In the genomic region with DNA sequence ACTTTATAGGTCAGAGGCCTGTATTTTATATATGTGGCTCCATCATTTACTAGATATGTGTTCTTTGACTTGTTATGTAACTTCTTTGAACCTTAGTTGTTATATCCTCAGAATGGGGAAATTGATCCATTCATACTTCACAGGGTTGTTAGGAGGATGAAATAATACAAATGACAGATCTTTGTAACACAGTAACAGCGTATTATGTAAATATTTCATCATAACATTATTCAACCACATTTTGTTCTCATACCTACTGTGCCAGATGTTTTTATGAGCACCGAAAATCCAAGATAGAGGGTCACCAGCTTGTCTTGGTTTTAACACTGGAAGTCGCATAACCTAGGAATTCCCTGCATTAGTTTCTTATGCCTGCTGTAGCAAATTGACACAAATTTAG, we compare ENCODE assay signal across 1 cellular context.
TF ChIP-seq lines count a peak whose summit lies in the region.

No MANE protein-coding gene starts in this region.

TF ChIP-seq in GM12878, 131 proteins besides CTCF, POLR2A, EP300 and RAD21:
- TF ChIP-seq GATAD2B (conservative IDR thresholded peaks at IDR 0.05; ENCODE audit: low read depth) (no peak), ZNF274 (IDR thresholded peaks at IDR 0.05; ENCODE audit: insufficient read depth, insufficient read length) (no peak), RFX5 (IDR thresholded peaks at IDR 0.05; ENCODE audit: low read depth, low read length) (no peak), MEF2A (IDR thresholded peaks at IDR 0.05; ENCODE audit: insufficient read depth, low read depth, low read length) (no peak), POLR2AphosphoS5 (IDR thresholded peaks at IDR 0.05; ENCODE audit: low read length) (no peak), ZBED1 (IDR thresholded peaks at IDR 0.05; ENCODE audit: borderline replicate concordance) (no peak), NFIC (IDR thresholded peaks at IDR 0.05; ENCODE audit: low read depth, low read length) (no peak), EZH2 (IDR thresholded peaks at IDR 0.05; ENCODE audit: borderline replicate concordance, control insufficient read depth, low read depth, low read length) (no peak), RELA (IDR thresholded peaks at IDR 0.05; ENCODE audit: borderline replicate concordance, partially characterized antibody) (no peak), ZNF217 (IDR thresholded peaks at IDR 0.05) (no peak), BACH1 (IDR thresholded peaks at IDR 0.05; ENCODE audit: borderline replicate concordance) (no peak), SMC3 (IDR thresholded peaks at IDR 0.05; ENCODE audit: borderline replicate concordance, low read length) (no peak), STAT3 (IDR thresholded peaks at IDR 0.05; ENCODE audit: low read depth, low read length) (no peak)
- TF ChIP-seq, protein P1, sequence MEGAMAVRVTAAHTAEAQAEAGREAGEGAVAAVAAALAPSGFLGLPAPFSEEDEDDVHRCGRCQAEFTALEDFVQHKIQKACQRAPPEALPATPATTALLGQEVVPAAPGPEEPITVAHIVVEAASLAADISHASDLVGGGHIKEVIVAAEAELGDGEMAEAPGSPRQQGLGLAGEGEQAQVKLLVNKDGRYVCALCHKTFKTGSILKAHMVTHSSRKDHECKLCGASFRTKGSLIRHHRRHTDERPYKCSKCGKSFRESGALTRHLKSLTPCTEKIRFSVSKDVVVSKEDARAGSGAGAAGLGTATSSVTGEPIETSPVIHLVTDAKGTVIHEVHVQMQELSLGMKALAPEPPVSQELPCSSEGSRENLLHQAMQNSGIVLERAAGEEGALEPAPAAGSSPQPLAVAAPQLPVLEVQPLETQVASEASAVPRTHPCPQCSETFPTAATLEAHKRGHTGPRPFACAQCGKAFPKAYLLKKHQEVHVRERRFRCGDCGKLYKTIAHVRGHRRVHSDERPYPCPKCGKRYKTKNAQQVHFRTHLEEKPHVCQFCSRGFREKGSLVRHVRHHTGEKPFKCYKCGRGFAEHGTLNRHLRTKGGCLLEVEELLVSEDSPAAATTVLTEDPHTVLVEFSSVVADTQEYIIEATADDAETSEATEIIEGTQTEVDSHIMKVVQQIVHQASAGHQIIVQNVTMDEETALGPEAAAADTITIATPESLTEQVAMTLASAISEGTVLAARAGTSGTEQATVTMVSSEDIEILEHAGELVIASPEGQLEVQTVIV (IDR thresholded peaks at IDR 0.05; ENCODE audit: borderline replicate concordance, partially characterized antibody), result no peak
- TF ChIP-seq, protein P2, sequence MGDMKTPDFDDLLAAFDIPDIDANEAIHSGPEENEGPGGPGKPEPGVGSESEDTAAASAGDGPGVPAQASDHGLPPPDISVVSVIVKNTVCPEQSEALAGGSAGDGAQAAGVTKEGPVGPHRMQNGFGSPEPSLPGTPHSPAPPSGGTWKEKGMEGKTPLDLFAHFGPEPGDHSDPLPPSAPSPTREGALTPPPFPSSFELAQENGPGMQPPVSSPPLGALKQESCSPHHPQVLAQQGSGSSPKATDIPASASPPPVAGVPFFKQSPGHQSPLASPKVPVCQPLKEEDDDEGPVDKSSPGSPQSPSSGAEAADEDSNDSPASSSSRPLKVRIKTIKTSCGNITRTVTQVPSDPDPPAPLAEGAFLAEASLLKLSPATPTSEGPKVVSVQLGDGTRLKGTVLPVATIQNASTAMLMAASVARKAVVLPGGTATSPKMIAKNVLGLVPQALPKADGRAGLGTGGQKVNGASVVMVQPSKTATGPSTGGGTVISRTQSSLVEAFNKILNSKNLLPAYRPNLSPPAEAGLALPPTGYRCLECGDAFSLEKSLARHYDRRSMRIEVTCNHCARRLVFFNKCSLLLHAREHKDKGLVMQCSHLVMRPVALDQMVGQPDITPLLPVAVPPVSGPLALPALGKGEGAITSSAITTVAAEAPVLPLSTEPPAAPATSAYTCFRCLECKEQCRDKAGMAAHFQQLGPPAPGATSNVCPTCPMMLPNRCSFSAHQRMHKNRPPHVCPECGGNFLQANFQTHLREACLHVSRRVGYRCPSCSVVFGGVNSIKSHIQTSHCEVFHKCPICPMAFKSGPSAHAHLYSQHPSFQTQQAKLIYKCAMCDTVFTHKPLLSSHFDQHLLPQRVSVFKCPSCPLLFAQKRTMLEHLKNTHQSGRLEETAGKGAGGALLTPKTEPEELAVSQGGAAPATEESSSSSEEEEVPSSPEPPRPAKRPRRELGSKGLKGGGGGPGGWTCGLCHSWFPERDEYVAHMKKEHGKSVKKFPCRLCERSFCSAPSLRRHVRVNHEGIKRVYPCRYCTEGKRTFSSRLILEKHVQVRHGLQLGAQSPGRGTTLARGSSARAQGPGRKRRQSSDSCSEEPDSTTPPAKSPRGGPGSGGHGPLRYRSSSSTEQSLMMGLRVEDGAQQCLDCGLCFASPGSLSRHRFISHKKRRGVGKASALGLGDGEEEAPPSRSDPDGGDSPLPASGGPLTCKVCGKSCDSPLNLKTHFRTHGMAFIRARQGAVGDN (IDR thresholded peaks at IDR 0.05), result no peak
- TF ChIP-seq, protein P3, sequence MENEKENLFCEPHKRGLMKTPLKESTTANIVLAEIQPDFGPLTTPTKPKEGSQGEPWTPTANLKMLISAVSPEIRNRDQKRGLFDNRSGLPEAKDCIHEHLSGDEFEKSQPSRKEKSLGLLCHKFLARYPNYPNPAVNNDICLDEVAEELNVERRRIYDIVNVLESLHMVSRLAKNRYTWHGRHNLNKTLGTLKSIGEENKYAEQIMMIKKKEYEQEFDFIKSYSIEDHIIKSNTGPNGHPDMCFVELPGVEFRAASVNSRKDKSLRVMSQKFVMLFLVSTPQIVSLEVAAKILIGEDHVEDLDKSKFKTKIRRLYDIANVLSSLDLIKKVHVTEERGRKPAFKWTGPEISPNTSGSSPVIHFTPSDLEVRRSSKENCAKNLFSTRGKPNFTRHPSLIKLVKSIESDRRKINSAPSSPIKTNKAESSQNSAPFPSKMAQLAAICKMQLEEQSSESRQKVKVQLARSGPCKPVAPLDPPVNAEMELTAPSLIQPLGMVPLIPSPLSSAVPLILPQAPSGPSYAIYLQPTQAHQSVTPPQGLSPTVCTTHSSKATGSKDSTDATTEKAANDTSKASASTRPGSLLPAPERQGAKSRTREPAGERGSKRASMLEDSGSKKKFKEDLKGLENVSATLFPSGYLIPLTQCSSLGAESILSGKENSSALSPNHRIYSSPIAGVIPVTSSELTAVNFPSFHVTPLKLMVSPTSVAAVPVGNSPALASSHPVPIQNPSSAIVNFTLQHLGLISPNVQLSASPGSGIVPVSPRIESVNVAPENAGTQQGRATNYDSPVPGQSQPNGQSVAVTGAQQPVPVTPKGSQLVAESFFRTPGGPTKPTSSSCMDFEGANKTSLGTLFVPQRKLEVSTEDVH (IDR thresholded peaks at IDR 0.05; ENCODE audit: low read depth, partially characterized antibody), result no peak
- TF ChIP-seq, protein P4, sequence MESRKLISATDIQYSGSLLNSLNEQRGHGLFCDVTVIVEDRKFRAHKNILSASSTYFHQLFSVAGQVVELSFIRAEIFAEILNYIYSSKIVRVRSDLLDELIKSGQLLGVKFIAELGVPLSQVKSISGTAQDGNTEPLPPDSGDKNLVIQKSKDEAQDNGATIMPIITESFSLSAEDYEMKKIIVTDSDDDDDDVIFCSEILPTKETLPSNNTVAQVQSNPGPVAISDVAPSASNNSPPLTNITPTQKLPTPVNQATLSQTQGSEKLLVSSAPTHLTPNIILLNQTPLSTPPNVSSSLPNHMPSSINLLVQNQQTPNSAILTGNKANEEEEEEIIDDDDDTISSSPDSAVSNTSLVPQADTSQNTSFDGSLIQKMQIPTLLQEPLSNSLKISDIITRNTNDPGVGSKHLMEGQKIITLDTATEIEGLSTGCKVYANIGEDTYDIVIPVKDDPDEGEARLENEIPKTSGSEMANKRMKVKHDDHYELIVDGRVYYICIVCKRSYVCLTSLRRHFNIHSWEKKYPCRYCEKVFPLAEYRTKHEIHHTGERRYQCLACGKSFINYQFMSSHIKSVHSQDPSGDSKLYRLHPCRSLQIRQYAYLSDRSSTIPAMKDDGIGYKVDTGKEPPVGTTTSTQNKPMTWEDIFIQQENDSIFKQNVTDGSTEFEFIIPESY (IDR thresholded peaks at IDR 0.05), result no peak
- TF ChIP-seq, protein P5, sequence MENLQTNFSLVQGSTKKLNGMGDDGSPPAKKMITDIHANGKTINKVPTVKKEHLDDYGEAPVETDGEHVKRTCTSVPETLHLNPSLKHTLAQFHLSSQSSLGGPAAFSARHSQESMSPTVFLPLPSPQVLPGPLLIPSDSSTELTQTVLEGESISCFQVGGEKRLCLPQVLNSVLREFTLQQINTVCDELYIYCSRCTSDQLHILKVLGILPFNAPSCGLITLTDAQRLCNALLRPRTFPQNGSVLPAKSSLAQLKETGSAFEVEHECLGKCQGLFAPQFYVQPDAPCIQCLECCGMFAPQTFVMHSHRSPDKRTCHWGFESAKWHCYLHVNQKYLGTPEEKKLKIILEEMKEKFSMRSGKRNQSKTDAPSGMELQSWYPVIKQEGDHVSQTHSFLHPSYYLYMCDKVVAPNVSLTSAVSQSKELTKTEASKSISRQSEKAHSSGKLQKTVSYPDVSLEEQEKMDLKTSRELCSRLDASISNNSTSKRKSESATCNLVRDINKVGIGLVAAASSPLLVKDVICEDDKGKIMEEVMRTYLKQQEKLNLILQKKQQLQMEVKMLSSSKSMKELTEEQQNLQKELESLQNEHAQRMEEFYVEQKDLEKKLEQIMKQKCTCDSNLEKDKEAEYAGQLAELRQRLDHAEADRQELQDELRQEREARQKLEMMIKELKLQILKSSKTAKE (IDR thresholded peaks at IDR 0.05; ENCODE audit: low read depth, poor library complexity, severe bottlenecking), result no peak
- TF ChIP-seq, protein P6, sequence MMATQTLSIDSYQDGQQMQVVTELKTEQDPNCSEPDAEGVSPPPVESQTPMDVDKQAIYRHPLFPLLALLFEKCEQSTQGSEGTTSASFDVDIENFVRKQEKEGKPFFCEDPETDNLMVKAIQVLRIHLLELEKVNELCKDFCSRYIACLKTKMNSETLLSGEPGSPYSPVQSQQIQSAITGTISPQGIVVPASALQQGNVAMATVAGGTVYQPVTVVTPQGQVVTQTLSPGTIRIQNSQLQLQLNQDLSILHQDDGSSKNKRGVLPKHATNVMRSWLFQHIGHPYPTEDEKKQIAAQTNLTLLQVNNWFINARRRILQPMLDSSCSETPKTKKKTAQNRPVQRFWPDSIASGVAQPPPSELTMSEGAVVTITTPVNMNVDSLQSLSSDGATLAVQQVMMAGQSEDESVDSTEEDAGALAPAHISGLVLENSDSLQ (IDR thresholded peaks at IDR 0.05), result no peak
- TF ChIP-seq, protein P7, sequence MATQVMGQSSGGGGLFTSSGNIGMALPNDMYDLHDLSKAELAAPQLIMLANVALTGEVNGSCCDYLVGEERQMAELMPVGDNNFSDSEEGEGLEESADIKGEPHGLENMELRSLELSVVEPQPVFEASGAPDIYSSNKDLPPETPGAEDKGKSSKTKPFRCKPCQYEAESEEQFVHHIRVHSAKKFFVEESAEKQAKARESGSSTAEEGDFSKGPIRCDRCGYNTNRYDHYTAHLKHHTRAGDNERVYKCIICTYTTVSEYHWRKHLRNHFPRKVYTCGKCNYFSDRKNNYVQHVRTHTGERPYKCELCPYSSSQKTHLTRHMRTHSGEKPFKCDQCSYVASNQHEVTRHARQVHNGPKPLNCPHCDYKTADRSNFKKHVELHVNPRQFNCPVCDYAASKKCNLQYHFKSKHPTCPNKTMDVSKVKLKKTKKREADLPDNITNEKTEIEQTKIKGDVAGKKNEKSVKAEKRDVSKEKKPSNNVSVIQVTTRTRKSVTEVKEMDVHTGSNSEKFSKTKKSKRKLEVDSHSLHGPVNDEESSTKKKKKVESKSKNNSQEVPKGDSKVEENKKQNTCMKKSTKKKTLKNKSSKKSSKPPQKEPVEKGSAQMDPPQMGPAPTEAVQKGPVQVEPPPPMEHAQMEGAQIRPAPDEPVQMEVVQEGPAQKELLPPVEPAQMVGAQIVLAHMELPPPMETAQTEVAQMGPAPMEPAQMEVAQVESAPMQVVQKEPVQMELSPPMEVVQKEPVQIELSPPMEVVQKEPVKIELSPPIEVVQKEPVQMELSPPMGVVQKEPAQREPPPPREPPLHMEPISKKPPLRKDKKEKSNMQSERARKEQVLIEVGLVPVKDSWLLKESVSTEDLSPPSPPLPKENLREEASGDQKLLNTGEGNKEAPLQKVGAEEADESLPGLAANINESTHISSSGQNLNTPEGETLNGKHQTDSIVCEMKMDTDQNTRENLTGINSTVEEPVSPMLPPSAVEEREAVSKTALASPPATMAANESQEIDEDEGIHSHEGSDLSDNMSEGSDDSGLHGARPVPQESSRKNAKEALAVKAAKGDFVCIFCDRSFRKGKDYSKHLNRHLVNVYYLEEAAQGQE (IDR thresholded peaks at IDR 0.05; ENCODE audit: low read depth, low read length), result no peak
